Comparison of ENCODE assay signal across 3 cellular contexts in genomic region chr10:98306501-98306900, GRCh38.
TF ChIP-seq lines count a peak whose summit lies in the region.

No MANE protein-coding gene starts in this region.

TF ChIP-seq in HepG2, 621 proteins besides CTCF, POLR2A, EP300 and RAD21:
- no peak for TF ChIP-seq ZNF660 (CRISPR knock-in tag; IDR thresholded peaks at IDR 0.05; ENCODE audit: borderline replicate concordance, low read depth)
- TF ChIP-seq ZNF12 (CRISPR knock-in tag; IDR thresholded peaks at IDR 0.05): peak; percentile 64; the same call in 1 of the 2 replicates
- no peak for TF ChIP-seq MED8 (CRISPR knock-in tag; IDR thresholded peaks at IDR 0.05; ENCODE audit: insufficient replicate concordance)
- peak; percentile 74; the same call in 1 of the 2 replicates for TF ChIP-seq RBAK (CRISPR knock-in tag; IDR thresholded peaks at IDR 0.05)
- no peak for TF ChIP-seq CBX2 (IDR thresholded peaks at IDR 0.05; ENCODE audit: low read depth, low read length)
- TF ChIP-seq CBX2 (CRISPR knock-in tag; IDR thresholded peaks at IDR 0.05; ENCODE audit: low read depth): no peak
- no peak for TF ChIP-seq HDAC2 (CRISPR knock-in tag; IDR thresholded peaks at IDR 0.05)
- TF ChIP-seq LCORL (IDR thresholded peaks at IDR 0.05): no peak
- TF ChIP-seq LCORL (CRISPR knock-in tag; IDR thresholded peaks at IDR 0.05): no peak

TF ChIP-seq in HEK293, 187 proteins besides CTCF, POLR2A, EP300 and RAD21:
- TF ChIP-seq RBAK (tag by site-specific recombination; IDR thresholded peaks at IDR 0.05): 0 out of 2 replicates have a peak, but pooled peaks have one; percentile 41
- TF ChIP-seq KLF17 (tag by site-specific recombination; IDR thresholded peaks at IDR 0.05): no peak
TF ChIP-seq in HEK293: peak in this region for 1.

TF ChIP-seq in K562, 482 proteins besides CTCF, POLR2A, EP300 and RAD21:
- TF ChIP-seq, protein P1, sequence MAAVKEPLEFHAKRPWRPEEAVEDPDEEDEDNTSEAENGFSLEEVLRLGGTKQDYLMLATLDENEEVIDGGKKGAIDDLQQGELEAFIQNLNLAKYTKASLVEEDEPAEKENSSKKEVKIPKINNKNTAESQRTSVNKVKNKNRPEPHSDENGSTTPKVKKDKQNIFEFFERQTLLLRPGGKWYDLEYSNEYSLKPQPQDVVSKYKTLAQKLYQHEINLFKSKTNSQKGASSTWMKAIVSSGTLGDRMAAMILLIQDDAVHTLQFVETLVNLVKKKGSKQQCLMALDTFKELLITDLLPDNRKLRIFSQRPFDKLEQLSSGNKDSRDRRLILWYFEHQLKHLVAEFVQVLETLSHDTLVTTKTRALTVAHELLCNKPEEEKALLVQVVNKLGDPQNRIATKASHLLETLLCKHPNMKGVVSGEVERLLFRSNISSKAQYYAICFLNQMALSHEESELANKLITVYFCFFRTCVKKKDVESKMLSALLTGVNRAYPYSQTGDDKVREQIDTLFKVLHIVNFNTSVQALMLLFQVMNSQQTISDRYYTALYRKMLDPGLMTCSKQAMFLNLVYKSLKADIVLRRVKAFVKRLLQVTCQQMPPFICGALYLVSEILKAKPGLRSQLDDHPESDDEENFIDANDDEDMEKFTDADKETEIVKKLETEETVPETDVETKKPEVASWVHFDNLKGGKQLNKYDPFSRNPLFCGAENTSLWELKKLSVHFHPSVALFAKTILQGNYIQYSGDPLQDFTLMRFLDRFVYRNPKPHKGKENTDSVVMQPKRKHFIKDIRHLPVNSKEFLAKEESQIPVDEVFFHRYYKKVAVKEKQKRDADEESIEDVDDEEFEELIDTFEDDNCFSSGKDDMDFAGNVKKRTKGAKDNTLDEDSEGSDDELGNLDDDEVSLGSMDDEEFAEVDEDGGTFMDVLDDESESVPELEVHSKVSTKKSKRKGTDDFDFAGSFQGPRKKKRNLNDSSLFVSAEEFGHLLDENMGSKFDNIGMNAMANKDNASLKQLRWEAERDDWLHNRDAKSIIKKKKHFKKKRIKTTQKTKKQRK (IDR thresholded peaks at IDR 0.05; ENCODE audit: borderline replicate concordance, low read depth, low read length): no peak
- TF ChIP-seq MEIS2 (IDR thresholded peaks at IDR 0.05; ENCODE audit: partially characterized antibody) (peak; percentile 3), RBM25 (IDR thresholded peaks at IDR 0.05; ENCODE audit: low read depth, low read length, severe bottlenecking) (peak; percentile 9), ZNF324 (CRISPR knock-in tag; IDR thresholded peaks at IDR 0.05) (no peak), MTF1 (CRISPR knock-in tag; IDR thresholded peaks at IDR 0.05; ENCODE audit: borderline replicate concordance) (no peak), KLF13 (tag; IDR thresholded peaks at IDR 0.05; ENCODE audit: borderline replicate concordance, low read depth) (no peak), TBP (optimal IDR thresholded peaks at IDR 0.05; ENCODE audit: low read depth, low read length) (no peak), NFE2L1 (tag; IDR thresholded peaks at IDR 0.05; ENCODE audit: borderline replicate concordance, low read depth) (no peak), POLR2AphosphoS5 (IDR thresholded peaks at IDR 0.05; ENCODE audit: control insufficient read depth, insufficient read depth, low read depth, low read length) (no peak), TAF1 (IDR thresholded peaks at IDR 0.05; ENCODE audit: control insufficient read depth, extremely low read depth, insufficient read depth, low read length, severe bottlenecking) (no peak), ZNF217 (CRISPR knock-in tag; IDR thresholded peaks at IDR 0.05) (no peak), ZNF12 (CRISPR knock-in tag; IDR thresholded peaks at IDR 0.05) (peak; percentile 85)
- TF ChIP-seq, protein P2, sequence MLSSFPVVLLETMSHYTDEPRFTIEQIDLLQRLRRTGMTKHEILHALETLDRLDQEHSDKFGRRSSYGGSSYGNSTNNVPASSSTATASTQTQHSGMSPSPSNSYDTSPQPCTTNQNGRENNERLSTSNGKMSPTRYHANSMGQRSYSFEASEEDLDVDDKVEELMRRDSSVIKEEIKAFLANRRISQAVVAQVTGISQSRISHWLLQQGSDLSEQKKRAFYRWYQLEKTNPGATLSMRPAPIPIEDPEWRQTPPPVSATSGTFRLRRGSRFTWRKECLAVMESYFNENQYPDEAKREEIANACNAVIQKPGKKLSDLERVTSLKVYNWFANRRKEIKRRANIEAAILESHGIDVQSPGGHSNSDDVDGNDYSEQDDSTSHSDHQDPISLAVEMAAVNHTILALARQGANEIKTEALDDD (IDR thresholded peaks at IDR 0.05): peak; percentile 70; the same call in 1 of the 2 replicates
TF ChIP-seq in K562: peak in this region for 4.
